1 cellular context compared by ENCODE assay signal in genomic region chr1:1574721-1575537, GRCh38.
TF ChIP-seq lines count a peak whose summit lies in the region.

Gene SSU72, minus strand, starts transcription at chr1:1574863. Its CDS starts 306 bp downstream, at chr1:1574557.

TF ChIP-seq in K562, 482 proteins besides CTCF, POLR2A, EP300 and RAD21 (continued from another document and continues in another):
- TF ChIP-seq AFF1 (IDR thresholded peaks at IDR 0.05; ENCODE audit: low read depth in 1 of 2, partially characterized antibody in 2 of 2) (peak in 1 of 2 experiments; percentile 67), MNT (conservative IDR thresholded peaks at IDR 0.05) (peak; percentile 66 to 91; a peak in 3 of 4 replicates), ZNF586 (CRISPR knock-in tag; conservative IDR thresholded peaks at IDR 0.05) (no peak), ZBTB12 (CRISPR knock-in tag; IDR thresholded peaks at IDR 0.05) (peak; percentile 100), ATF7 (IDR thresholded peaks at IDR 0.05) (peak; percentile 90), SMAD3 (CRISPR knock-in tag; conservative IDR thresholded peaks at IDR 0.05) (no peak), CHD2 (IDR thresholded peaks at IDR 0.05; ENCODE audit: low read depth, low read length) (no peak), L3MBTL2 (IDR thresholded peaks at IDR 0.05) (peak; percentile 27), RBM17 (IDR thresholded peaks at IDR 0.05; ENCODE audit: borderline replicate concordance, low read depth, low read length) (no peak), TRIM24 (IDR thresholded peaks at IDR 0.05) (peak; percentile 10 to 19; a peak in 1 of 4 replicates), BMI1 (IDR thresholded peaks at IDR 0.05; ENCODE audit: low read length) (no peak), RREB1 (CRISPR knock-in tag; IDR thresholded peaks at IDR 0.05) (peak; percentile 64; the same call in 1 of the 2 replicates), ILF3 (IDR thresholded peaks at IDR 0.05; ENCODE audit: borderline replicate concordance) (no peak), ZNF436 (CRISPR knock-in tag; IDR thresholded peaks at IDR 0.05) (no peak), POLR2AphosphoS5 (IDR thresholded peaks at IDR 0.05; ENCODE audit: control insufficient read depth, insufficient read depth, low read depth, low read length) (peak; percentile 91), ZNF589 (CRISPR knock-in tag; IDR thresholded peaks at IDR 0.05; ENCODE audit: low read depth) (0 out of 2 replicates have a peak, but pooled peaks have one; percentile 70), DIDO1 (tag; IDR thresholded peaks at IDR 0.05; ENCODE audit: low read depth) (peak; percentile 92), ZNF143 (CRISPR knock-in tag; IDR thresholded peaks at IDR 0.05) (peak; percentile 14), CCNT2 (IDR thresholded peaks at IDR 0.05; ENCODE audit: borderline replicate concordance, extremely low read depth, insufficient read length, low read depth, low read length) (peak; percentile 67), SIN3A (IDR thresholded peaks at IDR 0.05; ENCODE audit: borderline replicate concordance in 2 of 2, control insufficient read depth in 1 of 2, low read depth in 2 of 2, low read length in 2 of 2) (peak; percentile 66 to 88; a peak in 1 of 4 replicates), NEUROD1 (IDR thresholded peaks at IDR 0.05; ENCODE audit: borderline replicate concordance, low read depth, low read length, partially characterized antibody) (peak; percentile 12), ZBTB34 (CRISPR knock-in tag; IDR thresholded peaks at IDR 0.05) (no peak), ATF4 (CRISPR knock-in tag; IDR thresholded peaks at IDR 0.05) (no peak), ZNF79 (CRISPR knock-in tag; IDR thresholded peaks at IDR 0.05; ENCODE audit: low read depth) (0 out of 2 replicates have a peak, but pooled peaks have one; percentile 38), NFATC3 (IDR thresholded peaks at IDR 0.05) (no peak), NONO (IDR thresholded peaks at IDR 0.05; ENCODE audit: low read depth in 2 of 2, low read length in 1 of 2) (peak in 1 of 2 experiments; percentile 95), LEF1 (IDR thresholded peaks at IDR 0.05) (peak; percentile 31; the same call in 1 of the 2 replicates), NR3C1 (CRISPR knock-in tag; IDR thresholded peaks at IDR 0.05) (peak; percentile 45; the same call in 1 of the 2 replicates), SMAD1 (IDR thresholded peaks at IDR 0.05; ENCODE audit: low read depth, low read length, partially characterized antibody) (peak; percentile 33), ZNF23 (CRISPR knock-in tag; IDR thresholded peaks at IDR 0.05) (no peak), RBBP5 (IDR thresholded peaks at IDR 0.05; ENCODE audit: borderline replicate concordance, insufficient read depth, low read length, poor library complexity, severe bottlenecking) (peak; percentile 98), CREB3L1 (IDR thresholded peaks at IDR 0.05; ENCODE audit: borderline replicate concordance, low read depth) (peak; percentile 84; the same call in 1 of the 2 replicates), ZBTB9 (CRISPR knock-in tag; IDR thresholded peaks at IDR 0.05) (no peak), ZNF197 (CRISPR knock-in tag; IDR thresholded peaks at IDR 0.05; ENCODE audit: low read depth) (no peak), ELF1 (tag; IDR thresholded peaks at IDR 0.05) (peak; percentile 96), MTA3 (IDR thresholded peaks at IDR 0.05; ENCODE audit: borderline replicate concordance) (peak; percentile 27), CHCHD3 (CRISPR knock-in tag; IDR thresholded peaks at IDR 0.05) (0 out of 2 replicates have a peak, but pooled peaks have one; percentile 30), BHLHE40 (IDR thresholded peaks at IDR 0.05; ENCODE audit: low read length) (peak; percentile 64), USF1 (CRISPR knock-in tag; IDR thresholded peaks at IDR 0.05) (peak; percentile 55), POLR2AphosphoS2 (IDR thresholded peaks at IDR 0.05; ENCODE audit: low read length) (peak; percentile 90), SRSF1 (IDR thresholded peaks at IDR 0.05; ENCODE audit: low read depth, low read length) (no peak), TCF7L2 (IDR thresholded peaks at IDR 0.05; ENCODE audit: low read depth, low read length) (0 out of 2 replicates have a peak, but pooled peaks have one; percentile 25), MYC (IDR thresholded peaks at IDR 0.05; ENCODE audit: low read depth, low read length) (peak; percentile 86; the same call in 1 of the 2 replicates), MYC (CRISPR knock-in tag; IDR thresholded peaks at IDR 0.05; ENCODE audit: borderline replicate concordance, low read depth) (peak; percentile 69; the same call in 1 of the 2 replicates), ETV1 (tag; conservative IDR thresholded peaks at IDR 0.05; ENCODE audit: low read depth) (peak; percentile 9; the same call in 1 of the 2 replicates)
